Comparison of ENCODE assay signal across 20 cellular contexts in genomic region chr3:182803596-182803995, GRCh38.
"Had no signal": no experiment of that assay in that cellular context is flagged by ENCODE, and none has a peak within 500 bp of the region (broad histone marks: within the 10 kb centered on the region; RNA-seq: fewer than 3 reads in every experiment).

No MANE protein-coding gene starts in this region.

- H3K27me3 ChIP-seq: pancreas, testis had no signal

- H3K27ac Mint-ChIP-seq: activated CD4-positive, alpha-beta memory T cell treated with anti-CD3 and anti-CD28 coated beads for 36 hours; activated CD8-positive, alpha-beta memory T cell treated with anti-CD3 and anti-CD28 coated beads, Interleukin-2, amount 10 ng/mL, durations not matched to agents 7 days and 5 days; activated naive CD8-positive, alpha-beta T cell treated with anti-CD3 and anti-CD28 coated beads, Interleukin-2, amount 10 ng/mL, durations not matched to agents 7 days and 5 days; endodermal cell; memory B cell; T-helper 1 cell treated with Interleukin-12 subunit alpha and Interleukin-12 subunit beta and Interleukin-4 antibody, amounts not matched to agents 30 μg/mL and 1 μg/mL, for 36 hours; type B pancreatic cell; WTC11 had no signal

- H3K4me1 ChIP-seq: testis had no signal

- H3K36me3 ChIP-seq: pancreas had no signal

- H3K27ac ChIP-seq: coronary artery, pancreas, testis had no signal

- H3K9me3 Mint-ChIP-seq: activated CD4-positive, alpha-beta memory T cell treated with anti-CD3 and anti-CD28 coated beads for 36 hours; activated naive CD8-positive, alpha-beta T cell treated with anti-CD3 and anti-CD28 coated beads, Interleukin-2, amount 10 ng/mL, durations not matched to agents 7 days and 5 days; endodermal cell; memory B cell; natural killer cell treated with Interleukin-12 subunit alpha and Interleukin-12 subunit beta and Interleukin-15 and Interleukin-18, amount 100 ng/mL, for 72 hours; T-helper 1 cell treated with Interleukin-12 subunit alpha and Interleukin-12 subunit beta and Interleukin-4 antibody, amounts not matched to agents 30 μg/mL and 1 μg/mL, for 36 hours; type B pancreatic cell; WTC11 had no signal

- H3K36me3 Mint-ChIP-seq: activated CD4-positive, alpha-beta memory T cell treated with anti-CD3 and anti-CD28 coated beads for 36 hours; memory B cell; natural killer cell treated with Interleukin-12 subunit alpha and Interleukin-12 subunit beta and Interleukin-15 and Interleukin-18, amount 100 ng/mL, for 72 hours; type B pancreatic cell; WTC11 had no signal

- ATAC-seq: activated CD8-positive, alpha-beta memory T cell treated with anti-CD3 and anti-CD28 coated beads, Interleukin-2, amount 10 ng/mL, durations not matched to agents 7 days and 5 days; left colon; WTC11 had no signal

- DNase-seq: activated CD4-positive, alpha-beta memory T cell treated with anti-CD3 and anti-CD28 coated beads for 36 hours; activated CD8-positive, alpha-beta memory T cell treated with anti-CD3 and anti-CD28 coated beads, Interleukin-2, amount 10 ng/mL, durations not matched to agents 7 days and 5 days; activated naive CD4-positive, alpha-beta T cell; activated naive CD8-positive, alpha-beta T cell treated with anti-CD3 and anti-CD28 coated beads, Interleukin-2, amount 10 ng/mL, durations not matched to agents 7 days and 5 days; activated T-cell treated with anti-CD3 and anti-CD28 coated beads for 4 hours; amygdala; cerebellar nuclear complex; endodermal cell; left colon; pancreas; right cardiac atrium; stimulated activated CD4-positive, alpha-beta T cell treated with anti-CD3 and anti-CD28 coated beads, Interleukin-1b, Interleukin-23, amount 100 ng/mL, for 48 hours; T1000; testis had no signal

- H3K4me3 ChIP-seq: coronary artery, pancreas, testis had no signal

- H3K4me3 Mint-ChIP-seq: activated CD4-positive, alpha-beta memory T cell treated with anti-CD3 and anti-CD28 coated beads for 36 hours; activated CD8-positive, alpha-beta memory T cell treated with anti-CD3 and anti-CD28 coated beads, Interleukin-2, amount 10 ng/mL, durations not matched to agents 7 days and 5 days; activated naive CD8-positive, alpha-beta T cell treated with anti-CD3 and anti-CD28 coated beads, Interleukin-2, amount 10 ng/mL, durations not matched to agents 7 days and 5 days; endodermal cell; memory B cell; T-helper 1 cell treated with Interleukin-12 subunit alpha and Interleukin-12 subunit beta and Interleukin-4 antibody, amounts not matched to agents 30 μg/mL and 1 μg/mL, for 36 hours; type B pancreatic cell; WTC11 had no signal

- H3K27me3 Mint-ChIP-seq: activated CD4-positive, alpha-beta memory T cell treated with anti-CD3 and anti-CD28 coated beads for 36 hours; activated CD8-positive, alpha-beta memory T cell treated with anti-CD3 and anti-CD28 coated beads, Interleukin-2, amount 10 ng/mL, durations not matched to agents 7 days and 5 days; activated naive CD8-positive, alpha-beta T cell treated with anti-CD3 and anti-CD28 coated beads, Interleukin-2, amount 10 ng/mL, durations not matched to agents 7 days and 5 days; memory B cell; natural killer cell treated with Interleukin-12 subunit alpha and Interleukin-12 subunit beta and Interleukin-15 and Interleukin-18, amount 100 ng/mL, for 72 hours; type B pancreatic cell had no signal

- H3K9me3 ChIP-seq: pancreas, testis had no signal
